Comparison of ENCODE assay signal across 17 cellular contexts in genomic region chr1:192491804-192492554, GRCh38.
A peak's percentile ranks its signal among the peaks of the same experiment; 100 is the strongest.
DNase-seq lines count a peak whose midpoint lies in the region; ATAC-seq, FAIRE-seq and TF ChIP-seq lines count a peak whose summit lies in the region.
"Had no signal": no experiment of that assay in that cellular context is flagged by ENCODE, and none has a peak within 500 bp of the region (broad histone marks: within the 10 kb centered on the region; RNA-seq: fewer than 3 reads in every experiment).

No MANE protein-coding gene starts in this region.

- H3K36me3 ChIP-seq in RWPE2 (ENCODE audit: low read depth), result no peaks in the 10 kb centered on the region
- H3K36me3 ChIP-seq in sigmoid colon, result no peaks in the 10 kb centered on the region
- no peaks in the 10 kb centered on the region for H3K36me3 ChIP-seq in upper lobe of right lung
- H3K36me3 ChIP-seq: esophagus squamous epithelium, left lung had no signal

- peak in 1 of 4 donors; percentile 19 for TF ChIP-seq EP300 in sigmoid colon (IDR thresholded peaks at IDR 0.05)

- intact Hi-C loops in sigmoid colon (cut with DNase I), result loop anchor here (2.0 kb wide), 1 partner anchor 39 kb away; no protein-coding TSS in a partner anchor
- intact Hi-C loops in upper lobe of right lung (cut with DNase I), result no loop called here

- no peak for DNase-seq in D721Med (ENCODE audit: insufficient read length, low spot score)
- DNase-seq in RWPE2 (ENCODE audit: low spot score), result no peak
- DNase-seq in foreskin fibroblast, result peak; percentile 66 to 79
- no peak for DNase-seq in sigmoid colon
- no peak for DNase-seq in HuH-7.5 (ENCODE audit: low spot score)
- no peak for DNase-seq in upper lobe of right lung
- DNase-seq in LoVo (ENCODE audit: low spot score), result no peak
- DNase-seq: activated effector memory CD4-positive, alpha-beta T cell treated with anti-CD3 and anti-CD28 coated beads, Interleukin-2, amount 50 U/mL, for 16 hours; anterior cingulate cortex; C1 segment of cervical spinal cord; esophagus squamous epithelium; left lung; NCI-H748 treated with DMSO at 0.1 percent for 48 hours; RPMI8226; T-helper 1 cell had no signal

- 40 to 84% methylated on average over 2 of the region's 2 CpGs for WGBS in sigmoid colon, 2 donors

- TF ChIP-seq CTCF in D721Med (IDR thresholded peaks at IDR 0.05; ENCODE audit: insufficient read depth, missing control alignments) (no peak), RWPE2 (IDR thresholded peaks at IDR 0.05; ENCODE audit: poor library complexity, severe bottlenecking) (no peak), foreskin fibroblast (IDR thresholded peaks at IDR 0.05; ENCODE audit: low read depth, low read length) (no peak), sigmoid colon (IDR thresholded peaks at IDR 0.05) (no peak), upper lobe of right lung (IDR thresholded peaks at IDR 0.05) (no peak)

- ATAC-seq in RWPE2 (ENCODE audit: low read depth), result peak; percentile 38; the same call in 2 of the 3 replicates
- ATAC-seq in upper lobe of right lung, result no peak
- ATAC-seq in GM19455 (IDR thresholded peaks at IDR 0.05; ENCODE audit: unreplicated experiment), result no peak
- ATAC-seq: HepG2, left lung had no signal

- FAIRE-seq in D721Med (lab: Jason Lieb, UNC), result peak; percentile 64
- FAIRE-seq: HepG2 had no signal

- TF ChIP-seq POLR2A in sigmoid colon (IDR thresholded peaks at IDR 0.05), result no peak

- H3K27ac ChIP-seq in RWPE2 (ENCODE audit: poor library complexity, severe bottlenecking) (no peak overlapping the region), sigmoid colon (peak overlapping the region; percentile 85 to 89 (median 88)), upper lobe of right lung (no peak overlapping the region)
- H3K27ac ChIP-seq: left lung had no signal

- H3K4me1 ChIP-seq in RWPE2 (ENCODE audit: insufficient read depth, poor library complexity, severe bottlenecking) (peaks cover 4% of the 10 kb centered on the region), sigmoid colon (peaks cover 0 to 68% (median 47%) of the 10 kb centered on the region in 4 donors), upper lobe of right lung (no peaks in the 10 kb centered on the region)
- H3K4me1 ChIP-seq: left lung had no signal

- H3K9me3 ChIP-seq in RWPE2 (ENCODE audit: severe bottlenecking) (peaks cover 2% of the 10 kb centered on the region), sigmoid colon (no peaks in the 10 kb centered on the region), upper lobe of right lung (no peaks in the 10 kb centered on the region)
- H3K9me3 ChIP-seq: esophagus squamous epithelium, left lung had no signal

- H3K27me3 ChIP-seq in RWPE2 (ENCODE audit: insufficient read depth, poor library complexity, severe bottlenecking) (no peaks in the 10 kb centered on the region), sigmoid colon (no peaks in the 10 kb centered on the region), upper lobe of right lung (no peaks in the 10 kb centered on the region)
- H3K27me3 ChIP-seq: esophagus squamous epithelium, left lung had no signal

- no peak overlapping the region for H3K4me3 ChIP-seq in RWPE2 (ENCODE audit: severe bottlenecking)
- H3K4me3 ChIP-seq in foreskin fibroblast (ENCODE audit: low read depth in 1 of 2, low read length in 2 of 2), result no peak overlapping the region
- H3K4me3 ChIP-seq in sigmoid colon, result no peak overlapping the region
- no peak overlapping the region for H3K4me3 ChIP-seq in upper lobe of right lung
- H3K4me3 ChIP-seq: esophagus squamous epithelium, left lung had no signal

Comparison
In these comparisons a context has a peak if more than half of its experiments do, and no peak if none do; other contexts are left out.
1. DNase-seq: peak in foreskin fibroblast (2 of 2); none in D721Med (single experiment), RWPE2 (single experiment), sigmoid colon (single experiment), HuH-7.5 (single experiment), upper lobe of right lung (single experiment) and LoVo (single experiment).
2. H3K27ac ChIP-seq: peak in sigmoid colon (4 of 4); none in RWPE2 (single experiment) and upper lobe of right lung (single experiment).